ENCODE assay signal across 22 cellular contexts in the genomic region with DNA sequence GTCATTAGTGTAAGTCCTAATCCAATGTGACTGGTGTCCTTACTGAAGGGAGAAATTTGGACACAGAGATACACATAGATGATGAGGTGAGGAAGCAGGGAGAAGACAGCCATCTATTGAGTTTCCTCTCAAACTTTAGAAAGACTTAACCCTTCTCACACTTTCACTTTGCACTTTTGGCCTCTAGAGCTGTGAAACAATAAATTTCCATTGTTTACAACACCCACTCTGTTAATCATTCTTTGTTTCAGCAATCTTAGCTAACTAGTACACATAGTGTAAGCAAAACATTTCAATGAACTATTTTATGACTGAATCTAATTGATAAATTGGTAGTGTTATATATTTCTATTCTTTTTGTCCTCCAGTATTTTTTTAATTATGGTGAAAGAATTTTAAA.
A peak's percentile ranks its signal among the peaks of the same experiment; 100 is the strongest.
DNase-seq lines count a peak whose midpoint lies in the region; ATAC-seq, FAIRE-seq and TF ChIP-seq lines count a peak whose summit lies in the region.
"Had no signal": no experiment of that assay in that cellular context is flagged by ENCODE, and none has a peak within 500 bp of the region (broad histone marks: within the 10 kb centered on the region; RNA-seq: fewer than 3 reads in every experiment).

No MANE protein-coding gene starts in this region.

- H3K36me3 ChIP-seq in neural progenitor cell, result no peaks in the 10 kb centered on the region
- H3K36me3 ChIP-seq: BE2C, BLaER1 had no signal

- no peak overlapping the region for H3K9ac ChIP-seq in neural progenitor cell
- H3K9ac ChIP-seq: BLaER1 had no signal

- no peaks in the 10 kb centered on the region for H3K9me3 ChIP-seq in neural progenitor cell (ENCODE audit: low read depth)
- H3K9me3 ChIP-seq: BE2C, BLaER1, Caco-2 had no signal

- H3K9me3 Mint-ChIP-seq in neural progenitor cell, result peaks cover 5% of the 10 kb centered on the region

- H3K4me2 ChIP-seq in neural progenitor cell, result no peak overlapping the region
- H3K4me2 ChIP-seq: BLaER1 had no signal

- no peaks in the 10 kb centered on the region for H3K36me3 Mint-ChIP-seq in neural progenitor cell
- H3K36me3 Mint-ChIP-seq: CD14-positive monocyte; CD4-positive, alpha-beta memory T cell; CD4-positive, CD25-positive, alpha-beta regulatory T cell; CD8-positive, alpha-beta memory T cell had no signal

- H3K4me3 ChIP-seq in neural progenitor cell, result no peak overlapping the region
- H3K4me3 ChIP-seq: BLaER1 had no signal

- H2AFZ ChIP-seq in neural progenitor cell (replicated peaks), result peak overlapping the region; percentile 11

- peaks cover 18% of the 10 kb centered on the region for H3K4me1 ChIP-seq in neural progenitor cell
- H3K4me1 ChIP-seq: BE2C, BLaER1, Caco-2 had no signal

- no peak for TF ChIP-seq CTCF in neural progenitor cell (IDR thresholded peaks at IDR 0.05)

- ATAC-seq in GM18861 (IDR thresholded peaks at IDR 0.05; ENCODE audit: unreplicated experiment) (peak; percentile 57), HG03175 (IDR thresholded peaks at IDR 0.05; ENCODE audit: unreplicated experiment) (peak; percentile 60), HG02678 (IDR thresholded peaks at IDR 0.05; ENCODE audit: unreplicated experiment) (no peak)

- H3K27me3 ChIP-seq in neural progenitor cell, result no peaks in the 10 kb centered on the region
- H3K27me3 ChIP-seq: BE2C, BLaER1 had no signal

- DNase-seq in neural progenitor cell (ENCODE audit: low spot score) (no peak), HTR-8/SVneo (ENCODE audit: insufficient read length, low spot score) (no peak), NAMALWA (ENCODE audit: low spot score) (no peak)
- DNase-seq in activated T-cell treated with anti-CD3 and anti-CD28 coated beads, Interleukin-2, amount 50 U/mL, for 48 hours, result no peak
- DNase-seq: 8988T; ACHN; BE2C; C1 segment of cervical spinal cord; Caco-2; Calu3; CD4-positive, alpha-beta memory T cell; CD4-positive, CD25-positive, alpha-beta regulatory T cell; CD8-positive, alpha-beta memory T cell; DMS79 treated with DMSO at 0.1 percent for 48 hours; GF-D8 had no signal

- no peak for FAIRE-seq in HTR-8/SVneo (lab: Jason Lieb, UNC)
- FAIRE-seq: D721Med, GM12891 had no signal

- no peak overlapping the region for H3K27ac ChIP-seq in neural progenitor cell
- H3K27ac ChIP-seq: BLaER1 had no signal

- no peak overlapping the region for H3K4me3 Mint-ChIP-seq in neural progenitor cell
- H3K4me3 Mint-ChIP-seq: CD14-positive monocyte; CD4-positive, alpha-beta memory T cell; CD4-positive, CD25-positive, alpha-beta regulatory T cell; CD8-positive, alpha-beta memory T cell had no signal

- no peaks in the 10 kb centered on the region for H4K20me1 ChIP-seq in neural progenitor cell (ENCODE audit: low read depth)
- H4K20me1 ChIP-seq: BLaER1 had no signal

- no peak overlapping the region for H3K27ac Mint-ChIP-seq in neural progenitor cell
- H3K27ac Mint-ChIP-seq: CD14-positive monocyte; CD4-positive, alpha-beta memory T cell; CD4-positive, CD25-positive, alpha-beta regulatory T cell; CD8-positive, alpha-beta memory T cell had no signal

- H3K4me1 Mint-ChIP-seq in neural progenitor cell, result peaks cover 22% of the 10 kb centered on the region
- H3K4me1 Mint-ChIP-seq: CD14-positive monocyte; CD4-positive, alpha-beta memory T cell; CD4-positive, CD25-positive, alpha-beta regulatory T cell; CD8-positive, alpha-beta memory T cell had no signal

- H3K27me3 Mint-ChIP-seq in neural progenitor cell (ENCODE audit: insufficient read depth, low read depth), result no peaks in the 10 kb centered on the region
- H3K27me3 Mint-ChIP-seq: CD4-positive, alpha-beta memory T cell; CD4-positive, CD25-positive, alpha-beta regulatory T cell; CD8-positive, alpha-beta memory T cell had no signal

- no peaks in the 10 kb centered on the region for H3K79me2 ChIP-seq in neural progenitor cell (ENCODE audit: low read depth)

- H3F3A ChIP-seq in neural progenitor cell (ENCODE audit: low read depth), result no peaks in the 10 kb centered on the region
